In the genomic region with DNA sequence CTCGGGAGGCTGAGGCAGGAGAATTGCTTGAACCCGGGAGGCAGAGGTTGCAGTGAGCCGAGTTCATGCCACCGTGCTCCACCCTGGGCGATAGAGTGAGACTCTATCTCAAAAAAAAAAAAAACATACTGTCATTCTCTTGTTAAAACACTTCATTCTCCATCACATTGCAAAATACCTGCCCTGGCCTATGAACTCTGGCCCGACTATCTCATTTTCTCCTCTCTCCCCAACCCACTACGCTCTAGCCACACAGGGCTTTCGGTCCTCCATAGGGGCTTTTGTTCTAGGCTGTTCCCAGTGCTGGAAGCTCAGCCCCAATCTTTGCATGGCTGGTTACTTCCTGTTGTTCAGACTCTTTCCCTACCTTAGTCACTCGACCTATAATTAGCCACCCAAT, we compare ENCODE assay signal across 21 cellular contexts.
"Had no signal": no experiment of that assay in that cellular context is flagged by ENCODE, and none has a peak within 500 bp of the region (broad histone marks: within the 10 kb centered on the region; RNA-seq: fewer than 3 reads in every experiment).

No MANE protein-coding gene starts in this region.

- H3K27me3 ChIP-seq: adrenal gland, hepatocyte, tibial artery, vagina had no signal

- H3K36me3 ChIP-seq: adrenal gland had no signal

- H3K9me3 ChIP-seq: adrenal gland, tibial artery, vagina had no signal

- H3K4me3 ChIP-seq: adrenal gland, hepatocyte, SK-N-MC, tibial artery, vagina had no signal

- H2AFZ ChIP-seq: hepatocyte had no signal

- H3K4me1 Mint-ChIP-seq: mesothelial cell of epicardium, nephron had no signal

- H3K4me2 ChIP-seq: hepatocyte had no signal

- H3K79me2 ChIP-seq: hepatocyte had no signal

- DNase-seq: activated CD4-positive, alpha-beta T cell treated with anti-CD3 and anti-CD28 coated beads, Interleukin-2, amount 50 U/mL, for 1 hour; activated CD4-positive, CD25-positive, alpha-beta regulatory T cell; activated naive CD4-positive, alpha-beta T cell treated with anti-CD3 and anti-CD28 coated beads, Interleukin-2, amount 50 U/mL, for 16 hours; adrenal gland; cerebellar nuclear complex; cortex of kidney; foreskin fibroblast; stimulated activated naive CD4-positive, alpha-beta T cell; substantia nigra; T1000; tibial artery had no signal

- FAIRE-seq: astrocyte, bronchial epithelial cell, endothelial cell of umbilical vein, islet of Langerhans had no signal

- H3K4me3 Mint-ChIP-seq: mesothelial cell of epicardium, nephron had no signal

- H3K27ac Mint-ChIP-seq: mesothelial cell of epicardium, nephron had no signal

- H3K4me1 ChIP-seq: tibial artery, vagina had no signal

- H3K9me3 Mint-ChIP-seq: activated T-helper 2 cell treated with anti-CD3 and anti-CD28 coated beads, Interferon-gamma antibody, Interleukin-2, Interleukin-4, amounts not matched to agents 10 μg/mL and 5 μg/mL and 100 μg/mL, durations not matched to agents 14 hours and 24 hours and 36 hours; mesothelial cell of epicardium; nephron had no signal

- H3K27ac ChIP-seq: adrenal gland, hepatocyte, SK-N-MC, tibial artery, vagina had no signal
